2 cellular contexts compared by ENCODE assay signal in genomic region chr15:85010472-85011209, GRCh38.
TF ChIP-seq lines count a peak whose summit lies in the region.

No MANE protein-coding gene starts in this region.

TF ChIP-seq in H1, 55 proteins besides CTCF, POLR2A, EP300 and RAD21:
- TF ChIP-seq NRF1 (IDR thresholded peaks at IDR 0.05; ENCODE audit: low read depth, low read length) (no peak), CBX5 (IDR thresholded peaks at IDR 0.05; ENCODE audit: low read depth, low read length) (no peak), EGR1 (IDR thresholded peaks at IDR 0.05; ENCODE audit: borderline replicate concordance, low read depth, low read length) (no peak), E2F6 (IDR thresholded peaks at IDR 0.05) (no peak), RNF2 (IDR thresholded peaks at IDR 0.05; ENCODE audit: borderline replicate concordance, low read depth, low read length, missing control alignments, poor library complexity, severe bottlenecking) (no peak), KDM5A (IDR thresholded peaks at IDR 0.05; ENCODE audit: low read length) (no peak), SUZ12 (IDR thresholded peaks at IDR 0.05; ENCODE audit: low read length) (no peak), CEBPB (IDR thresholded peaks at IDR 0.05; ENCODE audit: low read depth, low read length) (peak; percentile 74), BACH1 (IDR thresholded peaks at IDR 0.05; ENCODE audit: low read length) (no peak)

TF ChIP-seq in neural cell, 6 proteins besides CTCF, POLR2A, EP300 and RAD21:
- TF ChIP-seq SMC3 (conservative IDR thresholded peaks at IDR 0.05; ENCODE audit: poor library complexity) (peak; percentile 49), POLR2AphosphoS5 (IDR thresholded peaks at IDR 0.05) (no peak)
